21 cellular contexts compared by ENCODE assay signal in genomic region chr2:120453635-120453998, GRCh38.
DNase-seq lines count a peak whose midpoint lies in the region; FAIRE-seq and TF ChIP-seq lines count a peak whose summit lies in the region.
"Had no signal": no experiment of that assay in that cellular context is flagged by ENCODE, and none has a peak within 500 bp of the region (broad histone marks: within the 10 kb centered on the region; RNA-seq: fewer than 3 reads in every experiment).

No MANE protein-coding gene starts in this region.

- FAIRE-seq in HTR-8/SVneo (lab: Jason Lieb, UNC): peak; percentile 9
- FAIRE-seq in bronchial epithelial cell (lab: Jason Lieb, UNC): peak; percentile 43
- FAIRE-seq: keratinocyte had no signal

- intact Hi-C loops in adrenal gland (cut with DNase I): no loop called here

- H3K36me3 ChIP-seq in bronchial epithelial cell (ENCODE audit: control insufficient read depth, insufficient read depth, low read length): no peaks in the 10 kb centered on the region
- H3K36me3 ChIP-seq in adrenal gland (replicated peaks in 1 of 2): no peaks in the 10 kb centered on the region
- H3K36me3 ChIP-seq: esophagus muscularis mucosa, neural progenitor cell had no signal

- H3K4me3 Mint-ChIP-seq in neural crest cell: no peak overlapping the region
- H3K4me3 Mint-ChIP-seq: activated CD4-positive, alpha-beta memory T cell treated with anti-CD3 and anti-CD28 coated beads for 36 hours; activated T-cell treated with anti-CD3 and anti-CD28 coated beads, Interleukin-2, amount 50 U/mL, for 72 hours; neural progenitor cell had no signal

- peaks cover 8% of the 10 kb centered on the region for H3K36me3 Mint-ChIP-seq in neural crest cell (ENCODE audit: low read depth)
- H3K36me3 Mint-ChIP-seq: activated CD4-positive, alpha-beta memory T cell treated with anti-CD3 and anti-CD28 coated beads for 36 hours; neural progenitor cell had no signal

- peaks cover 15% of the 10 kb centered on the region for H3K9me3 Mint-ChIP-seq in neural crest cell

- 84 to 100% (median 91%) methylated on average over 2 to 3 of the region's 3 CpGs for WGBS in adrenal gland, 4 donors

- H3K4me1 ChIP-seq in adrenal gland (replicated peaks in 1 of 2): no peaks in the 10 kb centered on the region
- H3K4me1 ChIP-seq: esophagus muscularis mucosa, neural progenitor cell had no signal

- no peak overlapping the region for H3K27ac ChIP-seq in adrenal gland
- H3K27ac ChIP-seq: esophagus muscularis mucosa, neural progenitor cell had no signal

- no peak overlapping the region for H3K4me3 ChIP-seq in bronchial epithelial cell (ENCODE audit: low read depth, low read length)
- no peak overlapping the region for H3K4me3 ChIP-seq in adrenal gland
- H3K4me3 ChIP-seq: esophagus muscularis mucosa, neural progenitor cell had no signal

- no peaks in the 10 kb centered on the region for H3K4me1 Mint-ChIP-seq in neural crest cell

- H3K9me3 ChIP-seq in adrenal gland (replicated peaks in 1 of 3): peaks cover 0 to 4% (median 0%) of the 10 kb centered on the region in 3 donors

- H3K27ac Mint-ChIP-seq in neural crest cell (ENCODE audit: unreplicated experiment): peak overlapping the region; percentile 3
- H3K27ac Mint-ChIP-seq: activated CD4-positive, alpha-beta memory T cell treated with anti-CD3 and anti-CD28 coated beads for 36 hours; activated T-cell treated with anti-CD3 and anti-CD28 coated beads, Interleukin-2, amount 50 U/mL, for 72 hours; neural progenitor cell had no signal

- peaks cover 67% of the 10 kb centered on the region for H3K27me3 Mint-ChIP-seq in neural crest cell (ENCODE audit: low read depth)

- H3K27me3 ChIP-seq in bronchial epithelial cell (ENCODE audit: control insufficient read depth, insufficient read depth, low read length) (no peaks in the 10 kb centered on the region), adrenal gland (no peaks in the 10 kb centered on the region)
- H3K27me3 ChIP-seq: esophagus muscularis mucosa had no signal

- TF ChIP-seq POLR2A in adrenal gland (IDR thresholded peaks at IDR 0.05): no peak

- DNase-seq in AG08396 (ENCODE audit: low spot score): peak; percentile 64
- DNase-seq in HTR-8/SVneo (ENCODE audit: insufficient read length, low spot score): peak; percentile 53
- no peak for DNase-seq in bronchial epithelial cell (ENCODE audit: low read depth)
- no peak for DNase-seq in neural crest cell (ENCODE audit: low read depth, low spot score)
- no peak for DNase-seq in activated CD8-positive, alpha-beta memory T cell treated with anti-CD3 and anti-CD28 coated beads for 24 hours
- DNase-seq in adrenal gland: no peak
- no peak for DNase-seq in activated naive CD4-positive, alpha-beta T cell treated with Interleukin-2 at 50 U/mL for 16 hours
- DNase-seq in putamen (ENCODE audit: low spot score): no peak
- DNase-seq: activated CD4-positive, alpha-beta memory T cell treated with anti-CD3 and anti-CD28 coated beads for 36 hours; activated T-cell treated with anti-CD3 and anti-CD28 coated beads, Interleukin-2, amount 50 U/mL, for 72 hours; Calu3; NCI-H2107; NCI-H82; retina; RPMI8226; stimulated activated CD4-positive, alpha-beta T cell treated with anti-CD3 and anti-CD28 coated beads, Interleukin-15, amount 100 ng/mL, for 24 hours; stimulated activated naive CD8-positive, alpha-beta T cell treated with anti-CD3 and anti-CD28 coated beads, Interleukin-15, Interleukin-2, amounts not matched to agents 100 U/mL and 50 U/mL, for 24 hours; SW 1271 had no signal

- TF ChIP-seq CTCF in bronchial epithelial cell (IDR thresholded peaks at IDR 0.05; ENCODE audit: insufficient read depth, low read length, severe bottlenecking) (no peak), neural crest cell (conservative IDR thresholded peaks at IDR 0.05) (no peak), adrenal gland (IDR thresholded peaks at IDR 0.05) (no peak)

Comparison
In these comparisons a context has a peak if more than half of its experiments do, and no peak if none do; other contexts are left out.
1. DNase-seq: peak in AG08396 (single experiment) and HTR-8/SVneo (single experiment); none in bronchial epithelial cell (single experiment), neural crest cell (single experiment), activated CD8-positive, alpha-beta memory T cell treated with anti-CD3 and anti-CD28 coated beads for 24 hours (single experiment), adrenal gland (0 of 7), activated naive CD4-positive, alpha-beta T cell treated with Interleukin-2 at 50 U/mL for 16 hours (single experiment) and putamen (single experiment).